38 cellular contexts compared by ENCODE assay signal in genomic region chr18:72843743-72844142, GRCh38. TPM values are rescaled to one million over a fixed set of nuclear protein-coding genes. Genes with fewer than 3 reads are reported as not detected.
"Had no signal": no experiment of that assay in that cellular context is flagged by ENCODE, and none has a peak within 500 bp of the region (broad histone marks: within the 10 kb centered on the region; RNA-seq: fewer than 3 reads in every experiment).

No MANE protein-coding gene starts in this region.

- H3K27ac ChIP-seq: KMS-11, PC-9, RWPE1, SJCRH30, SK-N-MC had no signal

- H3K4me3 Mint-ChIP-seq: T-cell had no signal

- H3K27me3 ChIP-seq: MG63, SJCRH30 had no signal

- ATAC-seq: Panc1, Right ventricle myocardium inferior, SK-N-SH treated with all-trans-retinoic acid at 6 μM for 48 hours, T-cell had no signal

- H3K27ac Mint-ChIP-seq: T-cell had no signal

- FAIRE-seq: RCC 7860 had no signal

- H3K36me3 ChIP-seq: MG63, SJCRH30 had no signal

- H3K9me3 ChIP-seq: MG63, SJCRH30 had no signal

- H3K9ac ChIP-seq: KMS-11 had no signal

- H3K4me2 ChIP-seq: KMS-11, PC-9 had no signal

- DNase-seq: Karpas-422, KBM-7, MG63, MV-4-11, NCI-H1092, NCI-H1105, NCI-H1417 treated with DMSO at 0.1 percent for 48 hours, NCI-H1436 treated with DMSO at 0.1 percent for 48 hours, NCI-H1694 treated with DMSO at 0.1 percent for 48 hours, NCI-H187 treated with DMSO at 0.1 percent for 48 hours, NCI-H2029 treated with DMSO at 0.1 percent for 48 hours, NCI-H2081 treated with DMSO at 0.1 percent for 48 hours, NCI-H2107, NCI-H2171, NCI-H226, NCI-H446 treated with DMSO at 0.1 percent for 48 hours, NCI-H510A, NCI-H524, NCI-H526, NCI-H69, NCI-H748 treated with DMSO at 0.1 percent for 48 hours, NCI-H82, PC-9, SHP77, SIG-M5, SJCRH30, T-cell had no signal

- H3K4me3 ChIP-seq: MG63, PC-9, SJCRH30, SK-N-MC had no signal

- H3K27me3 Mint-ChIP-seq: T-cell had no signal

- H3K36me3 Mint-ChIP-seq: T-cell had no signal

- H2AFZ ChIP-seq: PC-9 had no signal

- H3K4me1 Mint-ChIP-seq: T-cell had no signal

- H3K4me1 ChIP-seq: SJCRH30 had no signal

RNA-seq across cellular contexts. Expression of gene NETO1, which starts 24.0 kb away (rescaled TPM):
- total RNA-seq: LHCN-M2, M059J, OCI-LY7, PC-9, Right ventricle myocardium inferior, SJCRH30, SK-MEL-5 had no signal
